In genomic region chr22:19723990-19724827, GRCh38 we compare ENCODE assay signal across 1 cellular context.
TF ChIP-seq lines count a peak whose summit lies in the region.

No MANE protein-coding gene starts in this region.

TF ChIP-seq in HepG2, 621 proteins besides CTCF, POLR2A, EP300 and RAD21 (continued from another document):
- TF ChIP-seq ZNF800 (CRISPR knock-in tag; IDR thresholded peaks at IDR 0.05) (peak; percentile 56; the same call in 1 of the 2 replicates), ZNF331 (CRISPR knock-in tag; IDR thresholded peaks at IDR 0.05) (no peak), CCDC6 (CRISPR knock-in tag; IDR thresholded peaks at IDR 0.05) (peak; percentile 44; the same call in 1 of the 2 replicates), NR2F2 (IDR thresholded peaks at IDR 0.05; ENCODE audit: borderline replicate concordance, low read depth) (no peak), NFYC (CRISPR knock-in tag; IDR thresholded peaks at IDR 0.05) (no peak), CENPT (CRISPR knock-in tag; IDR thresholded peaks at IDR 0.05; ENCODE audit: low read depth) (no peak), FOXA3 (CRISPR knock-in tag; IDR thresholded peaks at IDR 0.05) (no peak), ZBTB2 (CRISPR knock-in tag; IDR thresholded peaks at IDR 0.05; ENCODE audit: low read depth) (peak; percentile 55; the same call in 1 of the 2 replicates), HOXA3 (CRISPR knock-in tag; IDR thresholded peaks at IDR 0.05) (peak; percentile 72), ZNF672 (CRISPR knock-in tag; IDR thresholded peaks at IDR 0.05) (0 out of 2 replicates have a peak, but pooled peaks have one; percentile 35), CREB1 (IDR thresholded peaks at IDR 0.05) (no peak), CREB1 (CRISPR knock-in tag; IDR thresholded peaks at IDR 0.05) (no peak), ZFY (CRISPR knock-in tag; IDR thresholded peaks at IDR 0.05) (peak; percentile 55), SRSF1 (optimal IDR thresholded peaks at IDR 0.05; ENCODE audit: low read depth, low read length) (no peak), ZNF564 (CRISPR knock-in tag; IDR thresholded peaks at IDR 0.05) (no peak), STAG1 (CRISPR knock-in tag; IDR thresholded peaks at IDR 0.05) (peak; percentile 57), MYPOP (CRISPR knock-in tag; IDR thresholded peaks at IDR 0.05) (peak; percentile 75; the same call in 1 of the 2 replicates), PRMT3 (CRISPR knock-in tag; IDR thresholded peaks at IDR 0.05; ENCODE audit: borderline replicate concordance, low read depth) (0 out of 2 replicates have a peak, but pooled peaks have one; percentile 71), ZNF224 (CRISPR knock-in tag; IDR thresholded peaks at IDR 0.05) (no peak), HNRNPLL (IDR thresholded peaks at IDR 0.05; ENCODE audit: low read depth, low read length, poor library complexity, severe bottlenecking) (peak; percentile 98), MAX (IDR thresholded peaks at IDR 0.05) (peak; percentile 65; the same call in 1 of the 2 replicates), ARNT2 (CRISPR knock-in tag; IDR thresholded peaks at IDR 0.05; ENCODE audit: low read depth) (peak; percentile 56; the same call in 1 of the 2 replicates), MBD4 (IDR thresholded peaks at IDR 0.05; ENCODE audit: borderline replicate concordance, low read length) (no peak), EZH2 (conservative IDR thresholded peaks at IDR 0.05; ENCODE audit: low read depth, low read length) (0 out of 2 replicates have a peak, but pooled peaks have one; percentile 64), ZHX2 (IDR thresholded peaks at IDR 0.05; ENCODE audit: low read depth) (no peak), ZHX2 (CRISPR knock-in tag; IDR thresholded peaks at IDR 0.05; ENCODE audit: borderline replicate concordance) (no peak; the same call in 1 of the 2 replicates), PAWR (CRISPR knock-in tag; IDR thresholded peaks at IDR 0.05; ENCODE audit: borderline replicate concordance) (no peak), ZNF367 (CRISPR knock-in tag; IDR thresholded peaks at IDR 0.05; ENCODE audit: borderline replicate concordance) (no peak), SAP130 (CRISPR knock-in tag; IDR thresholded peaks at IDR 0.05; ENCODE audit: low read depth) (peak; percentile 35; the same call in 1 of the 2 replicates), ZFX (CRISPR knock-in tag; IDR thresholded peaks at IDR 0.05; ENCODE audit: low read depth) (peak; percentile 51), ZNF30 (CRISPR knock-in tag; IDR thresholded peaks at IDR 0.05) (no peak), ZNF615 (CRISPR knock-in tag; IDR thresholded peaks at IDR 0.05; ENCODE audit: borderline replicate concordance) (no peak), ZNF7 (CRISPR knock-in tag; IDR thresholded peaks at IDR 0.05) (no peak)
- TF ChIP-seq, protein P1, sequence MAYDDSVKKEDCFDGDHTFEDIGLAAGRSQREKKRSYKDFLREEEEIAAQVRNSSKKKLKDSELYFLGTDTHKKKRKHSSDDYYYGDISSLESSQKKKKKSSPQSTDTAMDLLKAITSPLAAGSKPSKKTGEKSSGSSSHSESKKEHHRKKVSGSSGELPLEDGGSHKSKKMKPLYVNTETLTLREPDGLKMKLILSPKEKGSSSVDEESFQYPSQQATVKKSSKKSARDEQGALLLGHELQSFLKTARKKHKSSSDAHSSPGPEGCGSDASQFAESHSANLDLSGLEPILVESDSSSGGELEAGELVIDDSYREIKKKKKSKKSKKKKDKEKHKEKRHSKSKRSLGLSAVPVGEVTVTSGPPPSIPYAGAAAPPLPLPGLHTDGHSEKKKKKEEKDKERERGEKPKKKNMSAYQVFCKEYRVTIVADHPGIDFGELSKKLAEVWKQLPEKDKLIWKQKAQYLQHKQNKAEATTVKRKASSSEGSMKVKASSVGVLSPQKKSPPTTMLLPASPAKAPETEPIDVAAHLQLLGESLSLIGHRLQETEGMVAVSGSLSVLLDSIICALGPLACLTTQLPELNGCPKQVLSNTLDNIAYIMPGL (CRISPR knock-in tag; IDR thresholded peaks at IDR 0.05; ENCODE audit: borderline replicate concordance in 1 of 2, low read depth in 1 of 2), result peak in 1 of 2 experiments; percentile 57; a peak in 1 of 4 replicates
- TF ChIP-seq, protein P2, sequence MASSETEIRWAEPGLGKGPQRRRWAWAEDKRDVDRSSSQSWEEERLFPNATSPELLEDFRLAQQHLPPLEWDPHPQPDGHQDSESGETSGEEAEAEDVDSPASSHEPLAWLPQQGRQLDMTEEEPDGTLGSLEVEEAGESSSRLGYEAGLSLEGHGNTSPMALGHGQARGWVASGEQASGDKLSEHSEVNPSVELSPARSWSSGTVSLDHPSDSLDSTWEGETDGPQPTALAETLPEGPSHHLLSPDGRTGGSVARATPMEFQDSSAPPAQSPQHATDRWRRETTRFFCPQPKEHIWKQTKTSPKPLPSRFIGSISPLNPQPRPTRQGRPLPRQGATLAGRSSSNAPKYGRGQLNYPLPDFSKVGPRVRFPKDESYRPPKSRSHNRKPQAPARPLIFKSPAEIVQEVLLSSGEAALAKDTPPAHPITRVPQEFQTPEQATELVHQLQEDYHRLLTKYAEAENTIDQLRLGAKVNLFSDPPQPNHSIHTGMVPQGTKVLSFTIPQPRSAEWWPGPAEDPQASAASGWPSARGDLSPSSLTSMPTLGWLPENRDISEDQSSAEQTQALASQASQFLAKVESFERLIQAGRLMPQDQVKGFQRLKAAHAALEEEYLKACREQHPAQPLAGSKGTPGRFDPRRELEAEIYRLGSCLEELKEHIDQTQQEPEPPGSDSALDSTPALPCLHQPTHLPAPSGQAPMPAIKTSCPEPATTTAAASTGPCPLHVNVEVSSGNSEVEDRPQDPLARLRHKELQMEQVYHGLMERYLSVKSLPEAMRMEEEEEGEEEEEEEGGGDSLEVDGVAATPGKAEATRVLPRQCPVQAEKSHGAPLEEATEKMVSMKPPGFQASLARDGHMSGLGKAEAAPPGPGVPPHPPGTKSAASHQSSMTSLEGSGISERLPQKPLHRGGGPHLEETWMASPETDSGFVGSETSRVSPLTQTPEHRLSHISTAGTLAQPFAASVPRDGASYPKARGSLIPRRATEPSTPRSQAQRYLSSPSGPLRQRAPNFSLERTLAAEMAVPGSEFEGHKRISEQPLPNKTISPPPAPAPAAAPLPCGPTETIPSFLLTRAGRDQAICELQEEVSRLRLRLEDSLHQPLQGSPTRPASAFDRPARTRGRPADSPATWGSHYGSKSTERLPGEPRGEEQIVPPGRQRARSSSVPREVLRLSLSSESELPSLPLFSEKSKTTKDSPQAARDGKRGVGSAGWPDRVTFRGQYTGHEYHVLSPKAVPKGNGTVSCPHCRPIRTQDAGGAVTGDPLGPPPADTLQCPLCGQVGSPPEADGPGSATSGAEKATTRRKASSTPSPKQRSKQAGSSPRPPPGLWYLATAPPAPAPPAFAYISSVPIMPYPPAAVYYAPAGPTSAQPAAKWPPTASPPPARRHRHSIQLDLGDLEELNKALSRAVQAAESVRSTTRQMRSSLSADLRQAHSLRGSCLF (CRISPR knock-in tag; IDR thresholded peaks at IDR 0.05; ENCODE audit: borderline replicate concordance), result no peak
- TF ChIP-seq, protein P3, sequence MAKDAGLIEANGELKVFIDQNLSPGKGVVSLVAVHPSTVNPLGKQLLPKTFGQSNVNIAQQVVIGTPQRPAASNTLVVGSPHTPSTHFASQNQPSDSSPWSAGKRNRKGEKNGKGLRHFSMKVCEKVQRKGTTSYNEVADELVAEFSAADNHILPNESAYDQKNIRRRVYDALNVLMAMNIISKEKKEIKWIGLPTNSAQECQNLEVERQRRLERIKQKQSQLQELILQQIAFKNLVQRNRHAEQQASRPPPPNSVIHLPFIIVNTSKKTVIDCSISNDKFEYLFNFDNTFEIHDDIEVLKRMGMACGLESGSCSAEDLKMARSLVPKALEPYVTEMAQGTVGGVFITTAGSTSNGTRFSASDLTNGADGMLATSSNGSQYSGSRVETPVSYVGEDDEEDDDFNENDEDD (CRISPR knock-in tag; IDR thresholded peaks at IDR 0.05; ENCODE audit: borderline replicate concordance), result peak; percentile 75; the same call in 1 of the 2 replicates
